In genomic region chr1:3578433-3578805, GRCh38 we compare ENCODE assay signal across 18 cellular contexts. TPM values are rescaled to one million over a fixed set of nuclear protein-coding genes. Genes with fewer than 3 reads are reported as not detected.
DNase-seq lines count a peak whose midpoint lies in the region; ATAC-seq lines count a peak whose summit lies in the region.
"Had no signal": no experiment of that assay in that cellular context is flagged by ENCODE, and none has a peak within 500 bp of the region (broad histone marks: within the 10 kb centered on the region; RNA-seq: fewer than 3 reads in every experiment).

No MANE protein-coding gene starts in this region.

- no peak overlapping the region for H3K4me3 ChIP-seq in BLaER1
- H3K4me3 ChIP-seq: GM12878, K562 had no signal

- DNase-seq in Daoy (ENCODE audit: low read depth) = peak; percentile 39
- DNase-seq in stimulated activated naive B cell treated with anti-CD40 and anti-IgM and Interleukin-4, amounts not matched to agents 10 μg/mL and 1 μg/mL and 100 μg/mL, for 72 hours = no peak
- no peak for DNase-seq in globus pallidus (ENCODE audit: low spot score)
- DNase-seq in NCI-H524 (lab: John Stamatoyannopoulos, UW) = no peak
- DNase-seq: BE2C; Calu3; CD8-positive, alpha-beta T cell; EL; GOT3; H7; HFFc6 had no signal

- H3K27me3 ChIP-seq in BLaER1 = peaks cover 16% of the 10 kb centered on the region
- H3K27me3 ChIP-seq: BE2C had no signal

- ATAC-seq in esophagus mucosa (peak; percentile 4), HG03521 (IDR thresholded peaks at IDR 0.05; ENCODE audit: unreplicated experiment) (no peak)
- ATAC-seq in stimulated activated naive B cell treated with anti-CD40 and anti-IgM and Interleukin-4, amounts not matched to agents 10 μg/mL and 1 μg/mL and 100 μg/mL, for 72 hours (replicated peaks) = peak; percentile 15 to 24
- ATAC-seq: CD8-positive, alpha-beta T cell; HCT116; K562 had no signal

- H3K9me3 ChIP-seq in BLaER1 = peaks cover 18% of the 10 kb centered on the region
- H3K9me3 ChIP-seq: BE2C had no signal

- H3K9me3 Mint-ChIP-seq in stimulated activated naive B cell treated with anti-CD40 and anti-IgM and Interleukin-4, amounts not matched to agents 10 μg/mL and 1 μg/mL and 100 μg/mL, for 72 hours = peaks cover 0 to 3% of the 10 kb centered on the region in 2 donors
- H3K9me3 Mint-ChIP-seq: CD8-positive, alpha-beta T cell; HFFc6 had no signal

- H3K9ac ChIP-seq in BLaER1 = no peak overlapping the region

- H4K20me1 ChIP-seq in BLaER1 = peaks cover 97% of the 10 kb centered on the region

- H3K27ac Mint-ChIP-seq in stimulated activated naive B cell treated with anti-CD40 and anti-IgM and Interleukin-4, amounts not matched to agents 10 μg/mL and 1 μg/mL and 100 μg/mL, for 72 hours = no peak overlapping the region
- H3K27ac Mint-ChIP-seq: CD8-positive, alpha-beta T cell; HFFc6 had no signal

- H3K4me1 Mint-ChIP-seq in stimulated activated naive B cell treated with anti-CD40 and anti-IgM and Interleukin-4, amounts not matched to agents 10 μg/mL and 1 μg/mL and 100 μg/mL, for 72 hours = peaks cover 14 to 18% of the 10 kb centered on the region in 2 donors

- H3K36me3 ChIP-seq in BLaER1 = peaks cover 31% of the 10 kb centered on the region
- H3K36me3 ChIP-seq: BE2C had no signal

- H3K4me1 ChIP-seq in BLaER1 = peaks cover 83% of the 10 kb centered on the region

- peak overlapping the region; percentile 27; the same call in 1 of the 2 replicates for H3K27ac ChIP-seq in BLaER1
- H3K27ac ChIP-seq: HL-60 had no signal

- H3K4me3 Mint-ChIP-seq in stimulated activated naive B cell treated with anti-CD40 and anti-IgM and Interleukin-4, amounts not matched to agents 10 μg/mL and 1 μg/mL and 100 μg/mL, for 72 hours = no peak overlapping the region
- H3K4me3 Mint-ChIP-seq: CD8-positive, alpha-beta T cell; HFFc6 had no signal

- peak overlapping the region; percentile 95 for H3K4me2 ChIP-seq in BLaER1

- H3K36me3 Mint-ChIP-seq in stimulated activated naive B cell treated with anti-CD40 and anti-IgM and Interleukin-4, amounts not matched to agents 10 μg/mL and 1 μg/mL and 100 μg/mL, for 72 hours = peaks cover 0 to 3% of the 10 kb centered on the region in 2 donors
- H3K36me3 Mint-ChIP-seq: CD8-positive, alpha-beta T cell had no signal

- H3K27me3 Mint-ChIP-seq in stimulated activated naive B cell treated with anti-CD40 and anti-IgM and Interleukin-4, amounts not matched to agents 10 μg/mL and 1 μg/mL and 100 μg/mL, for 72 hours = peaks cover 4 to 9% of the 10 kb centered on the region in 2 donors

RNA-seq across cellular contexts. Expression of gene MEGF6, which starts 32.9 kb away (rescaled TPM):
- total RNA-seq in Daoy (2014; rRNA removed; shearing (Covaris generic)) = 2.5 and 5.1 TPM in 2 replicates
- total RNA-seq in esophagus mucosa = 12.5 TPM

RNA-seq across cellular contexts. Expression of gene TPRG1L, which starts 46.4 kb away (rescaled TPM):
- 7.0 and 8.5 TPM in 2 replicates for total RNA-seq in Daoy (2014; rRNA removed; shearing (Covaris generic))
- total RNA-seq in esophagus mucosa = 40.3 TPM
